In the genomic region with DNA sequence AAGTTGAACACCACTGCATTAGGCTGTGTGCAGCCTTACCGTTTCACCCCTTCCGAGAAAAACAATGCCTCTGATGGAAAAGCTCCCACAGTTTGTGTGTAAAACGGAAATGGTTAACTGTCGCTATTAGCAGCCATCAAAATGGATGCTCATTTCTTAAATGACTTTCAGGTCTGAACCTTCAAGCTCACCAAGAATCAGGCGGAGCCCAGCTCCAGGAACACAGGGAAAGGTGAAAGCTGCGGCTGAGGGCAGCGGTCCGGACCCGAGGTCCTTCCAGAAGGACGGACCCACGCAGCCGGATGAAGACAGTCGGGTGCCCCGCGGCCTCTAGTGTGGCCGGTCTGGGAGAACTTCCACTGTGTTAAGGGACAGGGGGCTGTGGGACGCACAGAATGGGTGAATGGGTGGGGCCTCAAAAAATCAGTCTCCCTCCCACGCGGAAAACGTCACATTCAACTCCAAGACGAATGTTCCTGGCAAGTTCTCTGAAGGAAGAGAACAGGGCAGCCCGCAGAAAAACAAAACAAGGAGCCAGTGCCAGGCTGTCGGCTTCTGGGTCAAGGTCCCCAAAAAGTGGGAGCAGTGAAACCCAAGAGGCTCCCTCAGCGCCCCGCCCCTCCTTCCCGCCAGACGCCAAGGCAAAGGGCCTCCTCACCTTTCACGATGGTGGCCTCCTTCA, we compare ENCODE assay signal across 9 cellular contexts. TPM values are rescaled to one million over a fixed set of nuclear protein-coding genes. Genes with fewer than 3 reads are reported as not detected.
DNase-seq lines count a peak whose midpoint lies in the region; ATAC-seq, FAIRE-seq and TF ChIP-seq lines count a peak whose summit lies in the region.
"Had no signal": no experiment of that assay in that cellular context is flagged by ENCODE, and none has a peak within 500 bp of the region (broad histone marks: within the 10 kb centered on the region; RNA-seq: fewer than 3 reads in every experiment).

No MANE protein-coding gene starts in this region.

- H4K20me1 ChIP-seq in HepG2 (ENCODE audit: insufficient read depth, low read length): no peaks in the 10 kb centered on the region

- peak overlapping the region; percentile 77 to 81 for H3K9ac ChIP-seq in liver (ENCODE audit: low read depth in 1 of 2, low read length in 2 of 2)
- H3K9ac ChIP-seq in HepG2 (ENCODE audit: insufficient read depth, low read depth, low read length): no peak overlapping the region

- TF ChIP-seq RAD21 in liver (IDR thresholded peaks at IDR 0.05): peak in 1 of 2 donors; percentile 15
- no peak for TF ChIP-seq RAD21 in HepG2 (CRISPR knock-in tag; IDR thresholded peaks at IDR 0.05)

- no TSS peak for BruUV-seq in HepG2 (replicated peaks; lab: Mats Ljungman, UMichigan)

- no peak overlapping the region for H2AFZ ChIP-seq in HepG2 (ENCODE audit: low read length)

- peaks cover 20 to 50% (median 32%) of the 10 kb centered on the region in 4 donors for H3K4me1 ChIP-seq in liver (ENCODE audit: control insufficient read depth in 4 of 4, insufficient read depth in 4 of 4, low read length in 3 of 4)
- H3K4me1 ChIP-seq in HepG2 (ENCODE audit: insufficient read depth, low read length): no peaks in the 10 kb centered on the region
- peaks cover 36% of the 10 kb centered on the region for H3K4me1 ChIP-seq in mucosa of descending colon (ENCODE audit: low read depth)
- H3K4me1 ChIP-seq in aorta (ENCODE audit: control insufficient read depth in 1 of 2, insufficient read depth in 2 of 2, low read length in 2 of 2): peaks cover 5 to 8% of the 10 kb centered on the region in 2 donors

- no peak for TF ChIP-seq EP300 in HepG2 (IDR thresholded peaks at IDR 0.05; ENCODE audit: low read depth in 2 of 2, low read length in 2 of 2)
- TF ChIP-seq EP300 in HepG2 (CRISPR knock-in tag; IDR thresholded peaks at IDR 0.05; ENCODE audit: borderline replicate concordance): no peak

- ATAC-seq in HepG2 (no peak), mucosa of descending colon (no peak), aorta (ENCODE audit: low FRiP score) (no peak)

- TF ChIP-seq CTCF in liver (IDR thresholded peaks at IDR 0.05; ENCODE audit: low read depth, low read length, missing input control) (no peak), HepG2 (CRISPR knock-in tag; IDR thresholded peaks at IDR 0.05) (no peak), choroid plexus epithelial cell (conservative IDR thresholded peaks at IDR 0.05; ENCODE audit: low read depth, low read length) (no peak), mucosa of descending colon (IDR thresholded peaks at IDR 0.05) (no peak)

- intact Hi-C loops in HepG2 (cut with micrococcal nuclease; ENCODE audit: unreplicated experiment): loop anchor here (10.0 kb wide), 1 partner anchor 527 kb away; no protein-coding TSS in a partner anchor
- intact Hi-C loops in mucosa of descending colon (cut with DNase I, micrococcal nuclease): loop anchor here in 1 of 2 donors (5.0 to 10.0 kb wide), 2 partner anchors 323 to 634 kb away; no protein-coding TSS in a partner anchor
- intact Hi-C loops in aorta (cut with DNase I): loop anchor here (5.0 to 10.0 kb wide), 3 partner anchors 537 to 819 kb away; no protein-coding TSS in a partner anchor

- FAIRE-seq in HepG2 (lab: Jason Lieb, UNC): no peak
- FAIRE-seq: TTC549 had no signal

- no peaks in the 10 kb centered on the region for H3K9me3 ChIP-seq in liver (ENCODE audit: control insufficient read depth in 4 of 4, low read length in 3 of 4)
- H3K9me3 ChIP-seq in HepG2 (ENCODE audit: low read length): no peaks in the 10 kb centered on the region
- no peaks in the 10 kb centered on the region for H3K9me3 ChIP-seq in mucosa of descending colon
- H3K9me3 ChIP-seq in aorta (ENCODE audit: control insufficient read depth, low read length): no peaks in the 10 kb centered on the region
- no peaks in the 10 kb centered on the region for H3K9me3 ChIP-seq in MG63

- no peak for TF ChIP-seq POLR2A in HepG2 (IDR thresholded peaks at IDR 0.05; ENCODE audit: insufficient read depth in 1 of 2, low read depth in 2 of 2, low read length in 2 of 2)

- H3K27me3 ChIP-seq in liver (ENCODE audit: control insufficient read depth in 4 of 4, insufficient read depth in 4 of 4, low read length in 3 of 4): no peaks in the 10 kb centered on the region
- peaks cover 0 to 2% of the 10 kb centered on the region in 2 experiments; a peak in 1 of 5 replicates for H3K27me3 ChIP-seq in HepG2 (ENCODE audit: control insufficient read depth in 1 of 2, insufficient read depth in 2 of 2, low read length in 2 of 2)
- no peaks in the 10 kb centered on the region for H3K27me3 ChIP-seq in aorta (ENCODE audit: control insufficient read depth in 1 of 2, insufficient read depth in 2 of 2, low read length in 1 of 2)
- no peaks in the 10 kb centered on the region for H3K27me3 ChIP-seq in MG63

- no peak for DNase-seq in HepG2 (ENCODE audit: low spot score)
- no peak for DNase-seq in choroid plexus epithelial cell (ENCODE audit: low read depth)
- DNase-seq in mucosa of descending colon: peak in 2 of 3 donors; percentile 36 to 38
- DNase-seq in aorta: no peak
- no peak for DNase-seq in MG63
- DNase-seq in G401 (ENCODE audit: low spot score): no peak
- no peak for DNase-seq in pons (ENCODE audit: low spot score)

- CTCF ChIA-PET in HepG2 (lab: Yijun Ruan, JAX; ENCODE audit: low intra/inter-chr PET ratio, low total read pairs): no interaction called here

- H3K36me3 ChIP-seq in liver (ENCODE audit: control insufficient read depth in 4 of 4, insufficient read depth in 3 of 4, low read depth in 1 of 4, low read length in 3 of 4) (peaks cover 2 to 22% (median 6%) of the 10 kb centered on the region in 4 donors), HepG2 (replicated peaks in 1 of 2; ENCODE audit: control insufficient read depth in 1 of 2, insufficient read depth in 2 of 2, low read length in 2 of 2) (no peaks in the 10 kb centered on the region), mucosa of descending colon (ENCODE audit: low read depth) (no peaks in the 10 kb centered on the region), aorta (ENCODE audit: control insufficient read depth in 1 of 2, insufficient read depth in 2 of 2, low read length in 1 of 2) (peaks cover 0 to 17% of the 10 kb centered on the region in 2 donors), MG63 (no peaks in the 10 kb centered on the region)

- in situ Hi-C loops in HepG2 (cut with HindIII; ENCODE audit: extremely low pct_ligation_motif_present, low pct_unique_long_range_greater_than_20kb): loop anchor here (25.0 kb wide), 1 partner anchor 819 kb away; no protein-coding TSS in a partner anchor
- in situ Hi-C loops in G401 (cut with HindIII; ENCODE audit: low sequenced_read_pairs): no loop called here

- no peaks in the 10 kb centered on the region for H3K79me2 ChIP-seq in HepG2 (ENCODE audit: insufficient read depth, low read length)

- H3K27ac ChIP-seq in liver (ENCODE audit: low read depth in 1 of 2, low read length in 2 of 2) (peak overlapping the region; percentile 52 to 59), HepG2 (ENCODE audit: extremely low read length, insufficient read depth, low read length) (no peak overlapping the region), aorta (ENCODE audit: low read depth in 1 of 2, low read length in 2 of 2) (peak overlapping the region in 1 of 2 donors; percentile 46)

- H3K4me3 ChIP-seq in liver (ENCODE audit: low read depth in 1 of 3, low read length in 3 of 3) (peak overlapping the region; percentile 49 to 90 (median 79)), HepG2 (replicated peaks in 1 of 3; ENCODE audit: insufficient read depth in 1 of 3, low read depth in 2 of 3, low read length in 3 of 3) (no peak overlapping the region), choroid plexus epithelial cell (ENCODE audit: low read depth, low read length) (peak overlapping the region; percentile 69), mucosa of descending colon (no peak overlapping the region), aorta (ENCODE audit: low read length in 2 of 2) (peak overlapping the region; percentile 68 to 70), MG63 (no peak overlapping the region)

- 39% methylated on average over 28 of the region's 28 CpGs for WGBS in liver
- WGBS in HepG2 (ENCODE audit: low lambda C conversion rate): 53% methylated on average over 16 of the region's 28 CpGs
- WGBS in aorta, 2 donors: 8 to 10% methylated on average over 28 of the region's 28 CpGs

- no peak overlapping the region for H3K4me2 ChIP-seq in HepG2 (ENCODE audit: low read depth, low read length)

- POLR2A ChIA-PET in HepG2 (lab: Yijun Ruan, JAX): no interaction called here

TF ChIP-seq in liver, 16 proteins besides CTCF, POLR2A, EP300 and RAD21 (continues in another document):
- peak; percentile 43 to 70 for TF ChIP-seq HNF4A (conservative IDR thresholded peaks at IDR 0.05)

TF ChIP-seq in HepG2, 621 proteins besides CTCF, POLR2A, EP300 and RAD21 (continues in another document):
- no peak for TF ChIP-seq HMGA1 (CRISPR knock-in tag; conservative IDR thresholded peaks at IDR 0.05)

RNA-seq across cellular contexts. Expression of gene IRS2, which starts 4.9 kb away (rescaled TPM):
- total RNA-seq in liver: 1 to 10 TPM; 6.3 to 9.1 TPM
- polyA plus RNA-seq in liver: 1 to 10 TPM; 4.0 to 7.1 TPM
- total RNA-seq in HepG2 (2016; rRNA removed; fragmentation: Illumina TruSeq; extraction: Trizol): 0.02 TPM in 1 of 2 replicates, not detected in the other
- not detected in 2 replicates for total RNA-seq in HepG2 (2016; cell fraction: cytosol; rRNA removed; fragmentation: Illumina TruSeq; extraction: Trizol; ENCODE audit: low read depth)
- total RNA-seq in HepG2 (2016; cell fraction: insoluble cytoplasmic fraction; rRNA removed; fragmentation: Illumina TruSeq; extraction: Trizol): 0.02 TPM in 1 of 2 replicates, not detected in the other
- not detected in 2 replicates for total RNA-seq in HepG2 (2016; cell fraction: membrane; rRNA removed; fragmentation: Illumina TruSeq; extraction: Trizol)
- 0.03 TPM in 2 replicates for total RNA-seq in HepG2 (2016; cell fraction: nucleus; rRNA removed; fragmentation: Illumina TruSeq; extraction: Trizol)
- 0.04 and 0.05 TPM in 2 replicates for polyA plus RNA-seq in HepG2 (2011; rRNA removed)
- polyA plus RNA-seq in HepG2 (2011; cell fraction: cytosol; rRNA removed): 0.01 and 0.03 TPM in 2 replicates
- 0.07 and 0.14 TPM in 2 replicates for polyA plus RNA-seq in HepG2 (2011; cell fraction: nucleus; rRNA removed)
- polyA plus RNA-seq in HepG2 (2012): 0.08 and 0.09 TPM in 2 replicates
- not detected in 2 replicates for polyA plus RNA-seq in HepG2 (2016; cell fraction: cytosol; fragmentation: Illumina TruSeq; extraction: Trizol; ENCODE audit: low read depth)
- polyA plus RNA-seq in HepG2 (2016; cell fraction: insoluble cytoplasmic fraction; fragmentation: Illumina TruSeq; extraction: Trizol; ENCODE audit: low read depth): not detected in 2 replicates
- not detected in 2 replicates for polyA plus RNA-seq in HepG2 (2016; cell fraction: membrane; fragmentation: Illumina TruSeq; extraction: Trizol; ENCODE audit: low read depth)
- polyA plus RNA-seq in HepG2 (2016; cell fraction: nucleus; fragmentation: Illumina TruSeq; extraction: Trizol; ENCODE audit: insufficient read depth, low read depth): not detected in 2 replicates
- 0.06 and 6.1 TPM in 2 replicates for polyA minus RNA-seq in HepG2 (2011; rRNA and poly(A)+ RNA removed; ENCODE audit: low replicate concordance)
- polyA minus RNA-seq in HepG2 (2011; cell fraction: cytosol; rRNA and poly(A)+ RNA removed): 0.10 TPM in 1 of 2 replicates, not detected in the other
- 0.12 and 0.13 TPM in 2 replicates for polyA minus RNA-seq in HepG2 (2011; cell fraction: nucleus; rRNA and poly(A)+ RNA removed)
- total RNA-seq in mucosa of descending colon: 10 to 100 TPM; 14.0 to 31.4 (median 23.7) TPM
- 10 to 100 TPM; 15.8 to 31.2 TPM for total RNA-seq in aorta
- 1 to 10 TPM; 2.5 to 8.1 TPM for polyA plus RNA-seq in aorta
- 0.33 and 0.35 TPM in 2 replicates for total RNA-seq in MG63 (2014; rRNA removed; shearing (Covaris generic); ENCODE audit: low replicate concordance)
- total RNA-seq in G401 (2014; rRNA removed; shearing (Covaris generic)): 0.14 TPM in 1 of 2 replicates, not detected in the other

Comparison
In these comparisons a context has a peak if more than half of its experiments do, and no peak if none do; other contexts are left out.
1. H3K4me3 ChIP-seq: peak in liver (3 of 3), choroid plexus epithelial cell (single experiment) and aorta (2 of 2); none in HepG2 (0 of 3), mucosa of descending colon (single experiment) and MG63 (single experiment).
2. DNase-seq: peak in mucosa of descending colon (2 of 3); none in HepG2 (single experiment), choroid plexus epithelial cell (single experiment), aorta (0 of 2), MG63 (single experiment), G401 (single experiment) and pons (single experiment).